8 cellular contexts compared by ENCODE assay signal in genomic region chr11:47981667-47982404, GRCh38. TPM values are rescaled to one million over a fixed set of nuclear protein-coding genes. Genes with fewer than 3 reads are reported as not detected.
A peak's percentile ranks its signal among the peaks of the same experiment; 100 is the strongest.
DNase-seq lines count a peak whose midpoint lies in the region; ATAC-seq and TF ChIP-seq lines count a peak whose summit lies in the region.

No MANE protein-coding gene starts in this region.

- DNase-seq in SJSA1 (ENCODE audit: low read depth in 1 of 2, low spot score in 2 of 2) = no peak
- no peak for DNase-seq in fibroblast of lung (ENCODE audit: low read depth in 2 of 2)
- DNase-seq in RKO (ENCODE audit: low spot score) = no peak
- DNase-seq in HT-29 (ENCODE audit: low spot score) = no peak

- H3K9me3 ChIP-seq in SJSA1 (replicated peaks) (no peaks in the 10 kb centered on the region), fibroblast of lung (ENCODE audit: control insufficient read depth, insufficient read depth, low read depth, low read length) (no peaks in the 10 kb centered on the region), parathyroid adenoma (ENCODE audit: control insufficient read depth, low read length) (no peaks in the 10 kb centered on the region)

- H3K9ac ChIP-seq in fibroblast of lung (ENCODE audit: insufficient read depth, low read length) (peak overlapping the region; percentile 74), parathyroid adenoma (no peak overlapping the region)

- H3K36me3 ChIP-seq in SJSA1 (peaks cover 33% of the 10 kb centered on the region), fibroblast of lung (ENCODE audit: control insufficient read depth, insufficient read depth, low read length) (no peaks in the 10 kb centered on the region), parathyroid adenoma (ENCODE audit: control insufficient read depth, insufficient read depth, low read length) (no peaks in the 10 kb centered on the region)

- H3K27ac ChIP-seq in SJSA1 (peak overlapping the region; percentile 54), fibroblast of lung (ENCODE audit: insufficient read depth, low read length) (peak overlapping the region; percentile 67), parathyroid adenoma (no peak overlapping the region)

- H3K4me3 ChIP-seq in SJSA1 = peak overlapping the region; percentile 98
- peak overlapping the region; percentile 51 to 71 (median 52) for H3K4me3 ChIP-seq in fibroblast of lung (replicated peaks in 1 of 4; ENCODE audit: control extremely low read depth in 1 of 4, insufficient read depth in 1 of 4, low read depth in 3 of 4, low read length in 4 of 4)
- H3K4me3 ChIP-seq in parathyroid adenoma (ENCODE audit: low read depth, low read length) = peak overlapping the region; percentile 60

- TF ChIP-seq CTCF in fibroblast of lung (conservative IDR thresholded peaks at IDR 0.05 in 1 of 2, IDR thresholded peaks at IDR 0.05 in 1 of 2; ENCODE audit: low read depth in 1 of 2, low read length in 2 of 2) = no peak
- TF ChIP-seq CTCF in parathyroid adenoma (IDR thresholded peaks at IDR 0.05) = no peak

- H2AFZ ChIP-seq in fibroblast of lung (ENCODE audit: low read length) (no peak overlapping the region), parathyroid adenoma (no peak overlapping the region)

- H3K79me2 ChIP-seq in fibroblast of lung (ENCODE audit: control insufficient read depth, insufficient read depth, low read length) = peaks cover 32% of the 10 kb centered on the region
- H3K79me2 ChIP-seq in parathyroid adenoma = peaks cover 7% of the 10 kb centered on the region

- H3K4me1 ChIP-seq in SJSA1 (replicated peaks) = peaks cover 41% of the 10 kb centered on the region
- H3K4me1 ChIP-seq in fibroblast of lung (ENCODE audit: control insufficient read depth, extremely low read depth, insufficient read depth, low read length) = peaks cover 11% of the 10 kb centered on the region
- H3K4me1 ChIP-seq in parathyroid adenoma = peaks cover 15% of the 10 kb centered on the region

- H3K27me3 ChIP-seq in SJSA1 (replicated peaks) (no peaks in the 10 kb centered on the region), fibroblast of lung (ENCODE audit: control insufficient read depth, insufficient read depth, low read length) (no peaks in the 10 kb centered on the region), parathyroid adenoma (ENCODE audit: control insufficient read depth, insufficient read depth, low read length) (no peaks in the 10 kb centered on the region)

- ATAC-seq in GM19395 (IDR thresholded peaks at IDR 0.05; ENCODE audit: unreplicated experiment) (peak; percentile 9), GM19463 (IDR thresholded peaks at IDR 0.05; ENCODE audit: unreplicated experiment) (no peak), GM18909 (IDR thresholded peaks at IDR 0.05; ENCODE audit: poor library complexity, unreplicated experiment) (no peak)

- H4K20me1 ChIP-seq in fibroblast of lung (ENCODE audit: control insufficient read depth, extremely low read depth, insufficient read depth, low read length) = no peaks in the 10 kb centered on the region

- H3K4me2 ChIP-seq in fibroblast of lung (ENCODE audit: extremely low read depth, insufficient read depth, low read length) (peak overlapping the region; percentile 49), parathyroid adenoma (ENCODE audit: low read length) (peak overlapping the region; percentile 62)

RNA-seq across cellular contexts. Expression of gene PTPRJ, which starts 1.5 kb away (rescaled TPM):
- total RNA-seq in SJSA1 (2014; rRNA removed; shearing (Covaris generic)) = 10.2 and 19.8 TPM in 2 replicates
- 3.9 and 5.8 TPM in 2 replicates for total RNA-seq in fibroblast of lung
- polyA plus RNA-seq in fibroblast of lung = 2.4 and 5.3 TPM in 2 replicates
- 4.0 and 11.5 TPM in 2 replicates for polyA plus RNA-seq in fibroblast of lung (2012)
- polyA minus RNA-seq in fibroblast of lung (ENCODE audit: low replicate concordance) = 9.1 and 16.5 TPM in 2 replicates
- 11.6 and 16.3 TPM in 2 replicates for total RNA-seq in HT-29 (2014; rRNA removed; shearing (Covaris generic))
